Comparison of ENCODE assay signal across 8 cellular contexts in genomic region chr3:69326821-69327433, GRCh38. TPM values are rescaled to one million over a fixed set of nuclear protein-coding genes. Genes with fewer than 3 reads are reported as not detected.
DNase-seq lines count a peak whose midpoint lies in the region; ATAC-seq and TF ChIP-seq lines count a peak whose summit lies in the region.

No MANE protein-coding gene starts in this region.

- peaks cover 21 to 78% (median 60%) of the 10 kb centered on the region in 6 donors for H3K4me1 ChIP-seq in spleen

- 14 to 30% (median 24%) methylated on average over 5 of the region's 5 CpGs for WGBS in spleen, 5 donors

- no peak overlapping the region for H3K4me3 ChIP-seq in spleen

- H3K27ac ChIP-seq in spleen: peak overlapping the region in 7 of 8 donors; percentile 10 to 70 (median 39)

- no peaks in the 10 kb centered on the region for H3K9me3 ChIP-seq in spleen

- no peaks in the 10 kb centered on the region for H3K36me3 Mint-ChIP-seq in activated T-cell treated with anti-CD3 and anti-CD28 coated beads, Interleukin-2, amount 50 U/mL, for 72 hours (ENCODE audit: insufficient read depth in 2 of 2)

- H3K27ac Mint-ChIP-seq in activated T-cell treated with anti-CD3 and anti-CD28 coated beads, Interleukin-2, amount 50 U/mL, for 72 hours: peak overlapping the region; percentile 89

- intact Hi-C loops in spleen (cut with DNase I; ENCODE audit: low total_unique reads): no loop called here

- H3K4me1 Mint-ChIP-seq in activated T-cell treated with anti-CD3 and anti-CD28 coated beads, Interleukin-2, amount 50 U/mL, for 72 hours (ENCODE audit: low read depth): peaks cover 50% of the 10 kb centered on the region

- peak overlapping the region; percentile 43 to 93 for H3K4me3 Mint-ChIP-seq in activated T-cell treated with anti-CD3 and anti-CD28 coated beads, Interleukin-2, amount 50 U/mL, for 72 hours

- H3K36me3 ChIP-seq in spleen: no peaks in the 10 kb centered on the region

- TF ChIP-seq CTCF in spleen (IDR thresholded peaks at IDR 0.05 in 8 of 11, conservative IDR thresholded peaks at IDR 0.05 in 3 of 11) (no peak), omental fat pad (IDR thresholded peaks at IDR 0.05) (no peak)

- no peaks in the 10 kb centered on the region for H3K9me3 Mint-ChIP-seq in activated T-cell treated with anti-CD3 and anti-CD28 coated beads, Interleukin-2, amount 50 U/mL, for 72 hours

- DNase-seq in activated effector memory CD4-positive, alpha-beta T cell treated with anti-CD3 and anti-CD28 coated beads, Interleukin-2, amount 50 U/mL, for 16 hours: peak; percentile 81
- DNase-seq in activated effector memory CD4-positive, alpha-beta T cell treated with Interleukin-2 at 50 U/mL for 16 hours: no peak
- DNase-seq in activated T-cell treated with anti-CD3 and anti-CD28 coated beads, Interleukin-2, amount 50 U/mL, for 72 hours: peak; percentile 60 to 69
- DNase-seq in spleen: no peak
- no peak for DNase-seq in COLO668 (lab: John Stamatoyannopoulos, UW; ENCODE audit: unreplicated experiment)
- no peak for DNase-seq in NCI-H510A treated with DMSO at 0.1 percent for 48 hours (lab: John Stamatoyannopoulos, UW)
- no peak for DNase-seq in omental fat pad (ENCODE audit: low spot score)

- TF ChIP-seq POLR2A in spleen (IDR thresholded peaks at IDR 0.05): peak in 1 of 3 donors; percentile 17

- ATAC-seq in HG03159 (IDR thresholded peaks at IDR 0.05; ENCODE audit: unreplicated experiment) (peak; percentile 86), omental fat pad (ENCODE audit: low FRiP score) (no peak)
- ATAC-seq in activated T-cell treated with anti-CD3 and anti-CD28 coated beads, Interleukin-2, amount 50 U/mL, for 72 hours (replicated peaks in 1 of 2): peak; percentile 93 to 96

- H3K27me3 Mint-ChIP-seq in activated T-cell treated with anti-CD3 and anti-CD28 coated beads, Interleukin-2, amount 50 U/mL, for 72 hours (ENCODE audit: low read depth): no peaks in the 10 kb centered on the region

- no peaks in the 10 kb centered on the region for H3K27me3 ChIP-seq in spleen (replicated peaks in 1 of 7)

RNA-seq across cellular contexts. Expression of gene FRMD4B, which starts 59.0 kb away (rescaled TPM):
- 10 to 100 TPM; 40.4 to 77.7 TPM for total RNA-seq in activated T-cell treated with anti-CD3 and anti-CD28 coated beads, Interleukin-2, amount 50 U/mL, for 72 hours
- total RNA-seq in spleen (100 to 1,000 TPM in 6 of 7 donors, 10 to 100 TPM in 1; 75.2 to 143 (median 128) TPM), omental fat pad (10 to 100 TPM; 39.5 to 71.0 (median 56.0) TPM)
- 10 to 100 TPM in 1 of 3 donors, 1 to 10 TPM in 2; 8.1 to 17.5 (median 9.8) TPM for polyA plus RNA-seq in spleen

Comparison
In these comparisons a context has a peak if more than half of its experiments do, and no peak if none do; other contexts are left out.
1. DNase-seq: peak in activated effector memory CD4-positive, alpha-beta T cell treated with anti-CD3 and anti-CD28 coated beads, Interleukin-2, amount 50 U/mL, for 16 hours (single experiment) and activated T-cell treated with anti-CD3 and anti-CD28 coated beads, Interleukin-2, amount 50 U/mL, for 72 hours (2 of 2); none in activated effector memory CD4-positive, alpha-beta T cell treated with Interleukin-2 at 50 U/mL for 16 hours (single experiment), spleen (single experiment), COLO668 (single experiment), NCI-H510A treated with DMSO at 0.1 percent for 48 hours (single experiment) and omental fat pad (single experiment).